Comparison of ENCODE assay signal across 2 cellular contexts in the genomic region with DNA sequence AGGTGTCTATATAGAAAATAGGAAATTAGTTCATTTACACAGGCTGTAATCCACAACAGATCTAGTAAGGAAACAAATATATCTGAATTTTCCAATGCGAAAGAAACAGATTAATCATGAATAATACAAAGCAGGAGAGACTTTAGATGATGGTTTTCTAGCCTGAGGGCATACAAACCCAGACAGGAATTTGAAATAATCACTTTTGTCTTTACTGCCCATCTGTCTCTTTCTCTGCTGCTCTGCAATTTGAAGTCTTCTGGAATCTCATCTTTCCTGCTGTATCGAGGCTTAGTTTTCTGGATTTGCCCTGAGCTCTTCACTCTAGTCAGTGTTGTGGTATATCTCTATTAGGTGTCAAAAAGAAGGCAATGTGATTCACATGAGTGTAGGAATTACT.
TF ChIP-seq lines count a peak whose summit lies in the region.

No MANE protein-coding gene starts in this region.

TF ChIP-seq in SK-N-SH, 30 proteins besides CTCF, POLR2A, EP300 and RAD21 (continued from another document):
- TF ChIP-seq, protein P1, sequence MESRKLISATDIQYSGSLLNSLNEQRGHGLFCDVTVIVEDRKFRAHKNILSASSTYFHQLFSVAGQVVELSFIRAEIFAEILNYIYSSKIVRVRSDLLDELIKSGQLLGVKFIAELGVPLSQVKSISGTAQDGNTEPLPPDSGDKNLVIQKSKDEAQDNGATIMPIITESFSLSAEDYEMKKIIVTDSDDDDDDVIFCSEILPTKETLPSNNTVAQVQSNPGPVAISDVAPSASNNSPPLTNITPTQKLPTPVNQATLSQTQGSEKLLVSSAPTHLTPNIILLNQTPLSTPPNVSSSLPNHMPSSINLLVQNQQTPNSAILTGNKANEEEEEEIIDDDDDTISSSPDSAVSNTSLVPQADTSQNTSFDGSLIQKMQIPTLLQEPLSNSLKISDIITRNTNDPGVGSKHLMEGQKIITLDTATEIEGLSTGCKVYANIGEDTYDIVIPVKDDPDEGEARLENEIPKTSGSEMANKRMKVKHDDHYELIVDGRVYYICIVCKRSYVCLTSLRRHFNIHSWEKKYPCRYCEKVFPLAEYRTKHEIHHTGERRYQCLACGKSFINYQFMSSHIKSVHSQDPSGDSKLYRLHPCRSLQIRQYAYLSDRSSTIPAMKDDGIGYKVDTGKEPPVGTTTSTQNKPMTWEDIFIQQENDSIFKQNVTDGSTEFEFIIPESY (IDR thresholded peaks at IDR 0.05; ENCODE audit: borderline replicate concordance, low read depth), result no peak
- TF ChIP-seq, protein P2, sequence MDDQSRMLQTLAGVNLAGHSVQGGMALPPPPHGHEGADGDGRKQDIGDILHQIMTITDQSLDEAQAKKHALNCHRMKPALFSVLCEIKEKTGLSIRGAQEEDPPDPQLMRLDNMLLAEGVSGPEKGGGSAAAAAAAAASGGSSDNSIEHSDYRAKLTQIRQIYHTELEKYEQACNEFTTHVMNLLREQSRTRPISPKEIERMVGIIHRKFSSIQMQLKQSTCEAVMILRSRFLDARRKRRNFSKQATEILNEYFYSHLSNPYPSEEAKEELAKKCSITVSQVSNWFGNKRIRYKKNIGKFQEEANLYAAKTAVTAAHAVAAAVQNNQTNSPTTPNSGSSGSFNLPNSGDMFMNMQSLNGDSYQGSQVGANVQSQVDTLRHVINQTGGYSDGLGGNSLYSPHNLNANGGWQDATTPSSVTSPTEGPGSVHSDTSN (IDR thresholded peaks at IDR 0.05), result no peak
- no peak for TF ChIP-seq MXI1 (IDR thresholded peaks at IDR 0.05; ENCODE audit: low read depth, low read length)
- TF ChIP-seq RFX5 (IDR thresholded peaks at IDR 0.05; ENCODE audit: low read length), result no peak
- no peak for TF ChIP-seq SMC3 (IDR thresholded peaks at IDR 0.05; ENCODE audit: low read depth, low read length)
- no peak for TF ChIP-seq TCF12 (IDR thresholded peaks at IDR 0.05)
- TF ChIP-seq ELF1 (IDR thresholded peaks at IDR 0.05), result no peak
- peak; percentile 7 for TF ChIP-seq CHD2 (IDR thresholded peaks at IDR 0.05; ENCODE audit: low read length, partially characterized antibody)
- no peak for TF ChIP-seq TEAD4 (IDR thresholded peaks at IDR 0.05; ENCODE audit: borderline replicate concordance, insufficient read depth)
- no peak for TF ChIP-seq POLR2AphosphoS5 (IDR thresholded peaks at IDR 0.05; ENCODE audit: low read depth, low read length)
- no peak for TF ChIP-seq SIN3A (IDR thresholded peaks at IDR 0.05; ENCODE audit: borderline replicate concordance, low read depth, low read length)

TF ChIP-seq in SK-N-SH treated with all-trans-retinoic acid at 6 μM for 48 hours, 23 proteins besides CTCF, POLR2A, EP300 and RAD21 (continued from another document):
- TF ChIP-seq, protein P3, sequence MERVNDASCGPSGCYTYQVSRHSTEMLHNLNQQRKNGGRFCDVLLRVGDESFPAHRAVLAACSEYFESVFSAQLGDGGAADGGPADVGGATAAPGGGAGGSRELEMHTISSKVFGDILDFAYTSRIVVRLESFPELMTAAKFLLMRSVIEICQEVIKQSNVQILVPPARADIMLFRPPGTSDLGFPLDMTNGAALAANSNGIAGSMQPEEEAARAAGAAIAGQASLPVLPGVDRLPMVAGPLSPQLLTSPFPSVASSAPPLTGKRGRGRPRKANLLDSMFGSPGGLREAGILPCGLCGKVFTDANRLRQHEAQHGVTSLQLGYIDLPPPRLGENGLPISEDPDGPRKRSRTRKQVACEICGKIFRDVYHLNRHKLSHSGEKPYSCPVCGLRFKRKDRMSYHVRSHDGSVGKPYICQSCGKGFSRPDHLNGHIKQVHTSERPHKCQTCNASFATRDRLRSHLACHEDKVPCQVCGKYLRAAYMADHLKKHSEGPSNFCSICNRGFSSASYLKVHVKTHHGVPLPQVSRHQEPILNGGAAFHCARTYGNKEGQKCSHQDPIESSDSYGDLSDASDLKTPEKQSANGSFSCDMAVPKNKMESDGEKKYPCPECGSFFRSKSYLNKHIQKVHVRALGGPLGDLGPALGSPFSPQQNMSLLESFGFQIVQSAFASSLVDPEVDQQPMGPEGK (CRISPR knock-in tag; IDR thresholded peaks at IDR 0.05; ENCODE audit: borderline replicate concordance), result no peak
- TF ChIP-seq PPARA (CRISPR knock-in tag; IDR thresholded peaks at IDR 0.05; ENCODE audit: borderline replicate concordance), result no peak
- no peak for TF ChIP-seq RARB (CRISPR knock-in tag; IDR thresholded peaks at IDR 0.05)
- no peak for TF ChIP-seq ESRRG (CRISPR knock-in tag; IDR thresholded peaks at IDR 0.05)
- no peak for TF ChIP-seq ZFP30 (CRISPR knock-in tag; IDR thresholded peaks at IDR 0.05)
- TF ChIP-seq, protein P4, sequence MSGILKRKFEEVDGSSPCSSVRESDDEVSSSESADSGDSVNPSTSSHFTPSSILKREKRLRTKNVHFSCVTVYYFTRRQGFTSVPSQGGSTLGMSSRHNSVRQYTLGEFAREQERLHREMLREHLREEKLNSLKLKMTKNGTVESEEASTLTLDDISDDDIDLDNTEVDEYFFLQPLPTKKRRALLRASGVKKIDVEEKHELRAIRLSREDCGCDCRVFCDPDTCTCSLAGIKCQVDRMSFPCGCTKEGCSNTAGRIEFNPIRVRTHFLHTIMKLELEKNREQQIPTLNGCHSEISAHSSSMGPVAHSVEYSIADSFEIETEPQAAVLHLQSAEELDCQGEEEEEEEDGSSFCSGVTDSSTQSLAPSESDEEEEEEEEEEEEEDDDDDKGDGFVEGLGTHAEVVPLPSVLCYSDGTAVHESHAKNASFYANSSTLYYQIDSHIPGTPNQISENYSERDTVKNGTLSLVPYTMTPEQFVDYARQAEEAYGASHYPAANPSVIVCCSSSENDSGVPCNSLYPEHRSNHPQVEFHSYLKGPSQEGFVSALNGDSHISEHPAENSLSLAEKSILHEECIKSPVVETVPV (CRISPR knock-in tag; IDR thresholded peaks at IDR 0.05), result no peak
- no peak for TF ChIP-seq ZNF8 (CRISPR knock-in tag; IDR thresholded peaks at IDR 0.05)
